26 cellular contexts compared by ENCODE assay signal in the genomic region with DNA sequence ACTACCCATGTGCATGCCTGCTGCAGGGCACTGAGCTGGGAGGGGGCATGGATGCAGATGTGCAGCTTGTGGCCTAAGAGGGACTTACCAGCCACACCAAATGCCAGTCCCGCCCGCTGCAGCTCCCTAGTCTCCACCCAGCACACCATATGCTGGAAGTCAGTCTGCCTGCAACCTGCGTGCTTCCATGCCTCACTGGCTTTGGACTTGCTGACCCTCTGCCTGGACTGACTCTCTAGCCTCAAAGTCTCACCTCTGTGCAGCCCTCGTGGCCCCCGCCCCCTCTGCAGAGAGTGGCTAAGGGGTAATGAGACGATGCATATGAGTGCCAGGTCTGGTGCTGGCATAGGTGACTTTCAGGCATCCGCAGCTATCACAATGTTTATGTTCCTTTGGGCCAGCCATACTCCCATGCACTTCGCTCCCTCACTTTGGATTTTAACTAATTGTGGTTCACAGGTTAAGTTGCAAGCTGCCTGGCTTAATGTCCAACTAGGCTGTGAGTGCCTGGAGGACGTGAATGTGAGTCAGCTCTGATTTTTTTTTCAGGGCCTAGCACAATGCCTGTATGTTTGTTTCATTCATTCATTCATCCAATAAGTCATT. TPM values are rescaled to one million over a fixed set of nuclear protein-coding genes. Genes with fewer than 3 reads are reported as not detected.
DNase-seq lines count a peak whose midpoint lies in the region; TF ChIP-seq lines count a peak whose summit lies in the region.
"Had no signal": no experiment of that assay in that cellular context is flagged by ENCODE, and none has a peak within 500 bp of the region (broad histone marks: within the 10 kb centered on the region; RNA-seq: fewer than 3 reads in every experiment).

No MANE protein-coding gene starts in this region.

- peak overlapping the region in 3 of 5 experiments; percentile 20 to 55 (median 48) for H3K27ac Mint-ChIP-seq in brain
- peak overlapping the region; percentile 78 for H3K27ac Mint-ChIP-seq in progenitor cell of endocrine pancreas
- H3K27ac Mint-ChIP-seq: activated naive CD8-positive, alpha-beta T cell treated with anti-CD3 and anti-CD28 coated beads, Interleukin-2, amount 10 ng/mL, durations not matched to agents 7 days and 5 days; mesothelial cell of epicardium; natural killer cell had no signal

- peak; percentile 18 for DNase-seq in H7
- peak; percentile 63 for DNase-seq in left kidney (ENCODE audit: low read depth, low spot score)
- DNase-seq in progenitor cell of endocrine pancreas (ENCODE audit: low spot score, unreplicated experiment), result no peak
- no peak for DNase-seq in NCI-H2081 treated with DMSO at 0.1 percent for 48 hours (lab: John Stamatoyannopoulos, UW)
- DNase-seq in NCI-H146 (lab: John Stamatoyannopoulos, UW), result no peak
- no peak for DNase-seq in NCI-H128 (lab: John Stamatoyannopoulos, UW; ENCODE audit: unreplicated experiment)
- DNase-seq: activated CD4-positive, alpha-beta T cell treated with anti-CD3 and anti-CD28 coated beads for 4 hours; activated effector memory CD4-positive, alpha-beta T cell treated with anti-CD3 and anti-CD28 coated beads, Interleukin-2, amount 50 U/mL, for 16 hours; activated naive CD8-positive, alpha-beta T cell treated with anti-CD3 and anti-CD28 coated beads, Interleukin-2, amount 10 ng/mL, durations not matched to agents 7 days and 5 days; activated T-cell treated with anti-CD3 and anti-CD28 coated beads, Interleukin-2, amount 50 U/mL, for 1 hour; colonic mucosa; effector CD8-positive, alpha-beta T cell; IMR-90; natural killer cell; NCI-H1436; NCI-H2107; ovary; stimulated activated CD4-positive, alpha-beta T cell treated with anti-CD3 and anti-CD28 coated beads, Interleukin-2, amount 100 ng/mL, for 48 hours; T-helper 9 cell; thyroid gland had no signal

- no peak overlapping the region for H3K4me3 ChIP-seq in H7 (ENCODE audit: insufficient read depth, low read depth, low read length)
- H3K4me3 ChIP-seq: ascending aorta, BLaER1, colonic mucosa, ovary, right atrium auricular region, SJSA1, thyroid gland had no signal

- H3K36me3 Mint-ChIP-seq in brain (no peaks in the 10 kb centered on the region), progenitor cell of endocrine pancreas (ENCODE audit: insufficient read depth) (no peaks in the 10 kb centered on the region)
- H3K36me3 Mint-ChIP-seq: activated naive CD8-positive, alpha-beta T cell treated with anti-CD3 and anti-CD28 coated beads, Interleukin-2, amount 10 ng/mL, durations not matched to agents 7 days and 5 days; mesothelial cell of epicardium; natural killer cell had no signal

- peaks cover 59% of the 10 kb centered on the region for H3K4me1 Mint-ChIP-seq in brain
- H3K4me1 Mint-ChIP-seq in progenitor cell of endocrine pancreas (ENCODE audit: low read depth), result peaks cover 5% of the 10 kb centered on the region

- no peaks in the 10 kb centered on the region for H3K27me3 ChIP-seq in H7 (ENCODE audit: control insufficient read depth, insufficient read depth, low read length)
- H3K27me3 ChIP-seq: ascending aorta, BLaER1, colonic mucosa, ovary, right atrium auricular region, SJSA1, thyroid gland had no signal

- H3K9me3 Mint-ChIP-seq in brain (no peaks in the 10 kb centered on the region), progenitor cell of endocrine pancreas (ENCODE audit: low read depth) (no peaks in the 10 kb centered on the region)
- H3K9me3 Mint-ChIP-seq: activated naive CD8-positive, alpha-beta T cell treated with anti-CD3 and anti-CD28 coated beads, Interleukin-2, amount 10 ng/mL, durations not matched to agents 7 days and 5 days; mesothelial cell of epicardium; natural killer cell had no signal

- H3K36me3 ChIP-seq in H7 (replicated peaks; ENCODE audit: control insufficient read depth, insufficient read depth, low read length), result no peaks in the 10 kb centered on the region
- H3K36me3 ChIP-seq: ascending aorta, BLaER1, colonic mucosa, ovary, right atrium auricular region, thyroid gland had no signal

- H3K27me3 Mint-ChIP-seq in brain (no peaks in the 10 kb centered on the region), progenitor cell of endocrine pancreas (peaks cover 3% of the 10 kb centered on the region)
- H3K27me3 Mint-ChIP-seq: activated naive CD8-positive, alpha-beta T cell treated with anti-CD3 and anti-CD28 coated beads, Interleukin-2, amount 10 ng/mL, durations not matched to agents 7 days and 5 days had no signal

- H3K4me3 Mint-ChIP-seq in brain (no peak overlapping the region), progenitor cell of endocrine pancreas (ENCODE audit: low read depth) (no peak overlapping the region)
- H3K4me3 Mint-ChIP-seq: activated naive CD8-positive, alpha-beta T cell treated with anti-CD3 and anti-CD28 coated beads, Interleukin-2, amount 10 ng/mL, durations not matched to agents 7 days and 5 days; mesothelial cell of epicardium; natural killer cell had no signal

- TF ChIP-seq CTCF in brain (conservative IDR thresholded peaks at IDR 0.05), result no peak
- no peak for TF ChIP-seq CTCF in progenitor cell of endocrine pancreas (IDR thresholded peaks at IDR 0.05; ENCODE audit: unreplicated experiment)

RNA-seq across cellular contexts. Expression of a gene that starts 21.7 kb away (rescaled TPM):
- 43.5 and 46.4 TPM in 2 replicates for total RNA-seq in H7 (2014; rRNA removed; shearing (Covaris generic))
- polyA plus RNA-seq in brain (ENCODE audit: insufficient read depth, low read depth, low replicate concordance), result 97.4 TPM
- 66.1 and 69.1 TPM in 2 replicates for total RNA-seq in progenitor cell of endocrine pancreas

RNA-seq across cellular contexts. Expression of a gene that starts 48.2 kb away (rescaled TPM):
- total RNA-seq in H7 (2014; rRNA removed; shearing (Covaris generic)), result 7.5 and 8.1 TPM in 2 replicates
- polyA plus RNA-seq in brain (ENCODE audit: insufficient read depth, low read depth, low replicate concordance), result 33.2 TPM
- total RNA-seq in progenitor cell of endocrine pancreas, result 24.9 and 25.0 TPM in 2 replicates

RNA-seq across cellular contexts. Expression of a gene that starts 48.4 kb away (rescaled TPM):
- 10.9 and 11.6 TPM in 2 replicates for total RNA-seq in H7 (2014; rRNA removed; shearing (Covaris generic))
- 5.7 TPM for polyA plus RNA-seq in brain (ENCODE audit: insufficient read depth, low read depth, low replicate concordance)
- 33.9 and 34.2 TPM in 2 replicates for total RNA-seq in progenitor cell of endocrine pancreas

Comparison
In these comparisons a context has a peak if more than half of its experiments do, and no peak if none do; other contexts are left out.
1. DNase-seq: peak in H7 (single experiment) and left kidney (single experiment); none in progenitor cell of endocrine pancreas (single experiment), NCI-H2081 treated with DMSO at 0.1 percent for 48 hours (single experiment), NCI-H146 (single experiment) and NCI-H128 (single experiment).